22 cellular contexts compared by ENCODE assay signal in genomic region chr14:76467843-76468242, GRCh38.
"Had no signal": no experiment of that assay in that cellular context is flagged by ENCODE, and none has a peak within 500 bp of the region (broad histone marks: within the 10 kb centered on the region; RNA-seq: fewer than 3 reads in every experiment).

No MANE protein-coding gene starts in this region.

- H3K36me3 Mint-ChIP-seq: activated naive CD4-positive, alpha-beta T cell treated with anti-CD3 and anti-CD28 coated beads, Interleukin-2, amount 10 ng/mL, durations not matched to agents 7 days and 5 days; immature natural killer cell; naive B cell; stimulated activated memory B cell treated with anti-CD40 and anti-IgM and Interleukin-4, amounts not matched to agents 10 μg/mL and 1 μg/mL and 100 μg/mL, for 72 hours; type B pancreatic cell had no signal

- H3K9me3 ChIP-seq: gastroesophageal sphincter, heart right ventricle, pancreas, testis had no signal

- H3K27me3 Mint-ChIP-seq: stimulated activated memory B cell treated with anti-CD40 and anti-IgM and Interleukin-4, amounts not matched to agents 10 μg/mL and 1 μg/mL and 100 μg/mL, for 72 hours had no signal

- ATAC-seq: esophagus mucosa; gastroesophageal sphincter; heart right ventricle; left ventricle myocardium superior; pancreas; sciatic nerve; stimulated activated memory B cell treated with anti-CD40 and anti-IgM and Interleukin-4, amounts not matched to agents 10 μg/mL and 1 μg/mL and 100 μg/mL, for 72 hours; T-helper 17 cell had no signal

- H3K4me3 ChIP-seq: gastroesophageal sphincter, heart right ventricle, pancreas, testis had no signal

- H3K4me3 Mint-ChIP-seq: activated naive CD4-positive, alpha-beta T cell treated with anti-CD3 and anti-CD28 coated beads, Interleukin-2, amount 10 ng/mL, durations not matched to agents 7 days and 5 days; dendritic cell treated with granulocyte-macrophage colony-stimulating factor and Interleukin-4, amounts not matched to agents 40 ng/mL and 50 ng/mL, for 4 days; immature natural killer cell; naive B cell; stimulated activated memory B cell treated with anti-CD40 and anti-IgM and Interleukin-4, amounts not matched to agents 10 μg/mL and 1 μg/mL and 100 μg/mL, for 72 hours; T-helper 17 cell; type B pancreatic cell had no signal

- H3K4me1 ChIP-seq: pancreas had no signal

- H3K36me3 ChIP-seq: gastroesophageal sphincter, heart right ventricle, pancreas had no signal

- H3K27ac Mint-ChIP-seq: activated naive CD4-positive, alpha-beta T cell treated with anti-CD3 and anti-CD28 coated beads, Interleukin-2, amount 10 ng/mL, durations not matched to agents 7 days and 5 days; dendritic cell treated with granulocyte-macrophage colony-stimulating factor and Interleukin-4, amounts not matched to agents 40 ng/mL and 50 ng/mL, for 4 days; immature natural killer cell; naive B cell; stimulated activated memory B cell treated with anti-CD40 and anti-IgM and Interleukin-4, amounts not matched to agents 10 μg/mL and 1 μg/mL and 100 μg/mL, for 72 hours; T-helper 17 cell; type B pancreatic cell had no signal

- DNase-seq: activated CD4-positive, alpha-beta T cell treated with anti-CD3 and anti-CD28 coated beads, Interleukin-2, amount 50 U/mL, for 1 hour; activated CD4-positive, CD25-positive, alpha-beta regulatory T cell treated with anti-CD3 and anti-CD28 coated beads, Interleukin-2, amount 50 U/mL, for 72 hours; activated CD8-positive, alpha-beta memory T cell treated with anti-CD3 and anti-CD28 coated beads, Interleukin-2, amount 50 U/mL, for 48 hours; activated effector memory CD4-positive, alpha-beta T cell treated with Interleukin-2 at 50 U/mL for 16 hours; activated naive CD4-positive, alpha-beta T cell treated with anti-CD3 and anti-CD28 coated beads, Interleukin-2, amount 10 ng/mL, durations not matched to agents 7 days and 5 days; activated T-cell treated with anti-CD3 and anti-CD28 coated beads, Interleukin-2, amount 50 U/mL, for 48 hours; effector CD8-positive, alpha-beta T cell; heart right ventricle; immature natural killer cell; kidney glomerular epithelial cell; left ventricle myocardium superior; naive B cell; pancreas; stimulated activated CD4-positive, alpha-beta T cell treated with anti-CD3 and anti-CD28 coated beads, Interleukin-4, amount 100 ng/mL, for 4 hours; T-helper 17 cell; testis had no signal

- H3K4me1 Mint-ChIP-seq: activated naive CD4-positive, alpha-beta T cell treated with anti-CD3 and anti-CD28 coated beads, Interleukin-2, amount 10 ng/mL, durations not matched to agents 7 days and 5 days; immature natural killer cell; naive B cell; stimulated activated memory B cell treated with anti-CD40 and anti-IgM and Interleukin-4, amounts not matched to agents 10 μg/mL and 1 μg/mL and 100 μg/mL, for 72 hours; T-helper 17 cell had no signal

- H3K27me3 ChIP-seq: gastroesophageal sphincter, heart right ventricle, pancreas, testis had no signal

- H3K9me3 Mint-ChIP-seq: activated naive CD4-positive, alpha-beta T cell treated with anti-CD3 and anti-CD28 coated beads, Interleukin-2, amount 10 ng/mL, durations not matched to agents 7 days and 5 days; dendritic cell treated with granulocyte-macrophage colony-stimulating factor and Interleukin-4, amounts not matched to agents 40 ng/mL and 50 ng/mL, for 4 days; immature natural killer cell; naive B cell; stimulated activated memory B cell treated with anti-CD40 and anti-IgM and Interleukin-4, amounts not matched to agents 10 μg/mL and 1 μg/mL and 100 μg/mL, for 72 hours; type B pancreatic cell had no signal
